Comparison of ENCODE assay signal across 1 cellular context in the genomic region with DNA sequence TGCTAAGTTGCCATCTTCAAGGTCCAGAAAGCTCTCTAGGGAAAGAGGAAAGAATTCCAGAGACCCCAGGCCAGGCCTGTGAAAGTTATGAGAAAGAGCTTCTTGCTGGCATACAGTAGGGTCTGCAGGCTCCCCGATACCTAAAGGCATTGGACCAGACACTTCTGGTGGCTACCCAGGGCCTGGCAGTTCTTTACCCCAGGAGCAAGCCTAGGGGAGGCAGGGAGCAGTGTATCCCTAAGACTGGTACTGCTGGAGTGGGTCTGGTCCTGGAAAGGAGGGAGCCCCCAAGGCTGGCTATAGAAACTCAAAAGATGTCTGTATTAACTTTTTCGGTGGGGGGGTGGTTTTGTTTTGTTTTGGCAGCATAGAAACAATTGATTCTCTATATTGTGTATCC.
TF ChIP-seq lines count a peak whose summit lies in the region.

No MANE protein-coding gene starts in this region.

TF ChIP-seq in K562, 482 proteins besides CTCF, POLR2A, EP300 and RAD21:
- TF ChIP-seq POLR2B (IDR thresholded peaks at IDR 0.05; ENCODE audit: low read depth, partially characterized antibody): peak; percentile 14
- no peak for TF ChIP-seq LCOR (CRISPR knock-in tag; IDR thresholded peaks at IDR 0.05)
- TF ChIP-seq, protein P1, sequence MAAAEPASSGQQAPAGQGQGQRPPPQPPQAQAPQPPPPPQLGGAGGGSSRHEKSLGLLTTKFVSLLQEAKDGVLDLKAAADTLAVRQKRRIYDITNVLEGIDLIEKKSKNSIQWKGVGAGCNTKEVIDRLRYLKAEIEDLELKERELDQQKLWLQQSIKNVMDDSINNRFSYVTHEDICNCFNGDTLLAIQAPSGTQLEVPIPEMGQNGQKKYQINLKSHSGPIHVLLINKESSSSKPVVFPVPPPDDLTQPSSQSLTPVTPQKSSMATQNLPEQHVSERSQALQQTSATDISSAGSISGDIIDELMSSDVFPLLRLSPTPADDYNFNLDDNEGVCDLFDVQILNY (CRISPR knock-in tag; IDR thresholded peaks at IDR 0.05): no peak
- TF ChIP-seq MYBL2 (IDR thresholded peaks at IDR 0.05; ENCODE audit: low read depth): no peak
- no peak for TF ChIP-seq MYBL2 (CRISPR knock-in tag; IDR thresholded peaks at IDR 0.05; ENCODE audit: borderline replicate concordance)
